In the genomic region with DNA sequence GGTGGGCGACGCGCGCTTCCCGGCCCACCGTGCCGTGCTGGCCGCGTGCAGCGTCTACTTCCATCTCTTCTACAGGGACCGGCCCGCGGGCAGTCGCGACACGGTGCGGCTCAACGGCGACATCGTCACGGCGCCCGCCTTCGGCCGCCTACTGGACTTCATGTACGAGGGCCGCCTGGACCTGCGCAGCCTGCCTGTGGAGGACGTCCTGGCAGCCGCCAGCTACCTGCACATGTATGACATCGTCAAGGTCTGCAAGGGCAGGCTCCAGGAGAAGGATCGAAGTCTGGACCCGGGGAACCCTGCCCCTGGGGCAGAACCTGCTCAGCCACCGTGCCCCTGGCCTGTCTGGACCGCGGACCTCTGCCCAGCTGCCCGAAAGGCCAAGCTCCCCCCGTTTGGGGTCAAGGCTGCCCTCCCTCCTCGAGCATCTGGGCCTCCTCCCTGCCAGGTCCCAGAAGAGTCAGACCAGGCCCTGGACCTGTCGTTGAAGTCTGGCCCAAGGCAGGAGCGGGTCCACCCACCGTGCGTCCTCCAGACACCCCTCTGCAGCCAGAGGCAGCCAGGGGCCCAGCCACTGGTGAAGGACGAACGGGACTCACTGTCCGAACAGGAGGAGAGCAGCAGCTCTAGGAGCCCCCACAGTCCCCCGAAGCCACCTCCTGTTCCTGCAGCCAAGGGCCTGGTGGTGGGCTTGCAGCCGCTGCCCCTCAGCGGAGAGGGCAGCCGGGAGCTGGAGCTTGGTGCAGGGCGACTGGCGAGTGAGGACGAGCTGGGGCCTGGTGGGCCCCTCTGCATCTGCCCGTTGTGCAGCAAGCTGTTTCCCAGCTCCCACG, we compare ENCODE assay signal across 8 cellular contexts. TPM values are rescaled to one million over a fixed set of nuclear protein-coding genes. Genes with fewer than 3 reads are reported as not detected.
DNase-seq lines count a peak whose midpoint lies in the region; FAIRE-seq and TF ChIP-seq lines count a peak whose summit lies in the region.

No MANE protein-coding gene starts in this region.

- DNase-seq in GM12891 (ENCODE audit: insufficient read length, low spot score) = no peak
- DNase-seq in SJSA1 (ENCODE audit: low read depth in 1 of 2, low spot score in 2 of 2) = no peak
- DNase-seq in fibroblast of mammary gland (ENCODE audit: low read depth) = no peak
- no peak for DNase-seq in prostate gland (ENCODE audit: low spot score)
- no peak for DNase-seq in substantia nigra (lab: John Stamatoyannopoulos, UW)
- no peak for DNase-seq in NCI-H345 (lab: John Stamatoyannopoulos, UW)
- DNase-seq in NCI-H524 treated with DMSO at 0.1 percent for 48 hours (lab: John Stamatoyannopoulos, UW) = no peak
- DNase-seq in RCC 7860 (ENCODE audit: low spot score) = no peak

- FAIRE-seq in GM12891 (lab: Jason Lieb, UNC) (peak; percentile 48), RCC 7860 (lab: Jason Lieb, UNC) (no peak)

- intact Hi-C loops in prostate gland (cut with DNase I) = no loop called here

- 21% methylated on average over 43 of the region's 55 CpGs for WGBS in prostate gland

- TF ChIP-seq CTCF in fibroblast of mammary gland (conservative IDR thresholded peaks at IDR 0.05; ENCODE audit: control insufficient read depth, insufficient read depth, low read depth, low read length) (no peak), prostate gland (IDR thresholded peaks at IDR 0.05) (no peak)

- TF ChIP-seq POLR2A in GM12891 (IDR thresholded peaks at IDR 0.05; ENCODE audit: low read depth, low read length) = no peak
- TF ChIP-seq POLR2A in prostate gland (IDR thresholded peaks at IDR 0.05) = no peak

- H3K27me3 ChIP-seq in SJSA1 (replicated peaks) (no peaks in the 10 kb centered on the region), prostate gland (replicated peaks; ENCODE audit: insufficient read depth) (no peaks in the 10 kb centered on the region)

- H3K4me3 ChIP-seq in SJSA1 (peak overlapping the region; percentile 64), fibroblast of mammary gland (ENCODE audit: control insufficient read depth, low read depth, low read length) (peak overlapping the region; percentile 41), prostate gland (peak overlapping the region; percentile 57 to 58)

- H3K9me3 ChIP-seq in SJSA1 (replicated peaks) (no peaks in the 10 kb centered on the region), prostate gland (no peaks in the 10 kb centered on the region)

- peaks cover 22% of the 10 kb centered on the region for H3K4me1 ChIP-seq in SJSA1 (replicated peaks)
- H3K4me1 ChIP-seq in prostate gland (replicated peaks) = peaks cover 25% of the 10 kb centered on the region

- H3K27ac ChIP-seq in SJSA1 (no peak overlapping the region), prostate gland (peak overlapping the region; percentile 99), substantia nigra (ENCODE audit: low read depth, low read length, poor library complexity, severe bottlenecking) (no peak overlapping the region)

- H3K36me3 ChIP-seq in SJSA1 (no peaks in the 10 kb centered on the region), prostate gland (no peaks in the 10 kb centered on the region)

TF ChIP-seq in GM12891, 5 proteins besides CTCF, POLR2A, EP300 and RAD21:
- no peak for TF ChIP-seq POU2F2 (IDR thresholded peaks at IDR 0.05; ENCODE audit: low read depth, low read length)
- no peak for TF ChIP-seq POLR2AphosphoS5 (IDR thresholded peaks at IDR 0.05; ENCODE audit: low read depth, low read length)
- TF ChIP-seq SPI1 (IDR thresholded peaks at IDR 0.05; ENCODE audit: low read depth, low read length) = no peak
- no peak for TF ChIP-seq PAX5 (IDR thresholded peaks at IDR 0.05; ENCODE audit: insufficient read depth, low read length, severe bottlenecking)
- TF ChIP-seq TAF1 (IDR thresholded peaks at IDR 0.05; ENCODE audit: low read depth, low read length) = no peak

RNA-seq across cellular contexts. Expression of gene ZBTB42, which starts 0.6 kb away (rescaled TPM):
- polyA plus RNA-seq in GM12891 (2012; ENCODE audit: low read depth, missing spikeins) = 0.13 TPM
- 1.4 and 6.7 TPM in 2 replicates for total RNA-seq in SJSA1 (2014; rRNA removed; shearing (Covaris generic))
- 10 to 100 TPM; 28.4 to 40.9 TPM for total RNA-seq in prostate gland

RNA-seq across cellular contexts. Expression of gene AKT1, which starts 6.0 kb away (rescaled TPM):
- polyA plus RNA-seq in GM12891 (2012; ENCODE audit: low read depth, missing spikeins) = 47.1 TPM
- 176 and 213 TPM in 2 replicates for total RNA-seq in SJSA1 (2014; rRNA removed; shearing (Covaris generic))
- 100 to 1,000 TPM; 154 to 200 TPM for total RNA-seq in prostate gland

RNA-seq across cellular contexts. Expression of gene SIVA1, which starts 48.6 kb away (rescaled TPM):
- polyA plus RNA-seq in GM12891 (2012; ENCODE audit: low read depth, missing spikeins) = 76.5 TPM
- total RNA-seq in SJSA1 (2014; rRNA removed; shearing (Covaris generic)) = 444 and 466 TPM in 2 replicates
- total RNA-seq in prostate gland = 100 to 1,000 TPM; 249 to 514 TPM

Comparison
In these comparisons a context has a peak if more than half of its experiments do, and no peak if none do; other contexts are left out.
1. H3K27ac ChIP-seq: peak in prostate gland (2 of 2); none in SJSA1 (single experiment) and substantia nigra (single experiment).
2. Peak in every context shown above with its lines, with median percentiles within 50 percentile points of each other: H3K4me3 ChIP-seq.